Comparison of ENCODE assay signal across 12 cellular contexts in the genomic region with DNA sequence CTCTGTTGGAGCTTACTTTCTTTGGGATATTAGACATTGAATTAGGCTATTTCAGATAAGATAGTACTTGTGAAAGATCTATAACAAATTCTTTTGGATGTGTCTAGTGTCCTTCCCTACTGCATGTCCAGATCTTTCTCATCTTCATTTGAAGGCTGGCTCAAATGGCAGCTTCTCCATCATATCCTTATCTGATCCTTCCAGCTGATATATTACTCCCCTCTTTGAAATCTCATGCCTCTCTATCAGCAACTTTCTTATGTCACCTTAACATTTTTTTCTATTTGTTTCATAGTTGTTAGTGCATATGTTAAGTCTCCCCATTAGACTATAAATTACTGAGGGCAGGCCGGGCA. TPM values are rescaled to one million over a fixed set of nuclear protein-coding genes. Genes with fewer than 3 reads are reported as not detected.
DNase-seq lines count a peak whose midpoint lies in the region; ATAC-seq, FAIRE-seq and TF ChIP-seq lines count a peak whose summit lies in the region.
"Had no signal": no experiment of that assay in that cellular context is flagged by ENCODE, and none has a peak within 500 bp of the region (broad histone marks: within the 10 kb centered on the region; RNA-seq: fewer than 3 reads in every experiment).

No MANE protein-coding gene starts in this region.

- FAIRE-seq in GM12878 (lab: Jason Lieb, UNC) = no peak

- no TSS peak for BruUV-seq in GM12878 (replicated peaks; lab: Mats Ljungman, UMichigan)

- no peak for ATAC-seq in GM12878
- no peak for ATAC-seq in GM21723 (IDR thresholded peaks at IDR 0.05; ENCODE audit: unreplicated experiment)

- TF ChIP-seq POLR2A in GM12878 (IDR thresholded peaks at IDR 0.05; ENCODE audit: low read depth, low read length) (no peak), prostate gland (IDR thresholded peaks at IDR 0.05) (no peak)

- intact Hi-C loops in CD4-positive, alpha-beta memory T cell (cut with micrococcal nuclease) = no loop called here
- intact Hi-C loops in GM12878 (cut with micrococcal nuclease; ENCODE audit: unreplicated experiment) = no loop called here
- intact Hi-C loops in prostate gland (cut with DNase I) = no loop called here

- H2AFZ ChIP-seq in Karpas-422 (ENCODE audit: low read length) (no peak overlapping the region), GM12878 (ENCODE audit: control insufficient read depth, low read depth, low read length) (no peak overlapping the region)

- no peak for DNase-seq in CD4-positive, alpha-beta memory T cell
- no peak for DNase-seq in Karpas-422
- DNase-seq in GM12878 (ENCODE audit: low read depth, low spot score) = no peak
- no peak for DNase-seq in osteocyte (ENCODE audit: extremely low spot score, unreplicated experiment)
- DNase-seq in medulla oblongata (ENCODE audit: extremely low spot score) = no peak
- DNase-seq in prostate gland (ENCODE audit: low spot score) = no peak
- no peak for DNase-seq in NK-92 treated with Interleukin-12 subunit alpha and Interleukin-12 subunit beta, amount 100 ng/mL, for 24 hours (lab: John Stamatoyannopoulos, UW)
- DNase-seq: activated effector memory CD4-positive, alpha-beta T cell treated with Interleukin-2 at 50 U/mL for 16 hours; NCI-H1105 treated with DMSO at 0.1 percent for 48 hours; stimulated activated CD8-positive, alpha-beta memory T cell treated with anti-CD3 and anti-CD28 coated beads, Interleukin-4, amount 100 ng/mL, for 48 hours had no signal

- POLR2A ChIA-PET in CD4-positive, alpha-beta memory T cell (lab: Charles Lee; ENCODE audit: partially characterized antibody) = interaction anchor here (1.4 to 8.0 kb wide), 3 partner anchors 10 to 18 kb away, joined by 4 to 115 read pairs (median 16); a partner anchor contains a TSS
- POLR2A ChIA-PET in GM12878 (lab: Charles Lee) = interaction anchor here (0.5 to 2.3 kb wide), 5 partner anchors 8 to 607 kb away, joined by 3 to 10 read pairs (median 7); a partner anchor contains a TSS

- H3K4me3 ChIP-seq in CD4-positive, alpha-beta memory T cell (ENCODE audit: low read length in 2 of 2) = peak overlapping the region in 1 of 2 donors; percentile 32
- H3K4me3 ChIP-seq in Karpas-422 (ENCODE audit: low read length) (no peak overlapping the region), GM12878 (0 out of 2 replicates have a peak overlapping the region, but pooled peaks have one; percentile 26), prostate gland (no peak overlapping the region)
- H3K4me3 ChIP-seq: skin epidermis had no signal

- H3K4me2 ChIP-seq in Karpas-422 (ENCODE audit: low read depth, low read length, poor library complexity, severe bottlenecking) = no peak overlapping the region
- H3K4me2 ChIP-seq in GM12878 (ENCODE audit: control insufficient read depth, insufficient read depth) = peak overlapping the region; percentile 72

- whole genome bisulfite sequencing in GM12878 (ENCODE audit: insufficient coverage, insufficient replicate concordance, low lambda C conversion rate, missing lambda C conversion rate) = 100% methylated on average over 1 of the region's 1 CpG
- WGBS in prostate gland = 81% methylated on average over 1 of the region's 1 CpG

- no peaks in the 10 kb centered on the region for H3K9me2 ChIP-seq in Karpas-422 (replicated peaks; ENCODE audit: insufficient read depth, low read length)

- H3K27ac Mint-ChIP-seq in CD4-positive, alpha-beta memory T cell = peak overlapping the region; percentile 25 to 95 (median 88)
- H3K27ac Mint-ChIP-seq in osteocyte (ENCODE audit: unreplicated experiment) = peak overlapping the region; percentile 27

- RAD21 ChIA-PET in GM12878 (lab: Charles Lee; ENCODE audit: unreplicated experiment) = interaction anchor here (0.9 to 1.5 kb wide), 3 partner anchors 17 to 84 kb away, joined by 3 to 5 read pairs (median 4); a partner anchor contains a TSS

- CTCF ChIA-PET in CD4-positive, alpha-beta memory T cell (lab: Charles Lee; ENCODE audit: partially characterized antibody) = interaction anchor here (0.8 to 3.4 kb wide), 9 partner anchors 8 to 281 kb away, joined by 3 to 16 read pairs (median 4); no protein-coding TSS in a partner anchor
- CTCF ChIA-PET in GM12878 (lab: Yijun Ruan, JAX) = interaction anchor here (0.7 to 7.2 kb wide), 12 partner anchors 9 to 257 kb away, joined by 3 to 41 read pairs (median 4); a partner anchor contains a TSS

- TF ChIP-seq CTCF in GM12878 (IDR thresholded peaks at IDR 0.05 in 2 of 3, conservative IDR thresholded peaks at IDR 0.05 in 1 of 3; ENCODE audit: control insufficient read depth in 2 of 3, extremely low read depth in 1 of 3, insufficient read depth in 1 of 3, low read depth in 3 of 3, low read length in 3 of 3) (no peak), osteocyte (IDR thresholded peaks at IDR 0.05) (no peak), prostate gland (IDR thresholded peaks at IDR 0.05) (no peak)

- H3K27me3 Mint-ChIP-seq in CD4-positive, alpha-beta memory T cell = no peaks in the 10 kb centered on the region
- H3K27me3 Mint-ChIP-seq in osteocyte (ENCODE audit: unreplicated experiment) = no peaks in the 10 kb centered on the region

- H3K27me3 ChIP-seq in CD4-positive, alpha-beta memory T cell (ENCODE audit: insufficient read depth, low read length) = no peaks in the 10 kb centered on the region
- H3K27me3 ChIP-seq in Karpas-422 (ENCODE audit: low read length) (no peaks in the 10 kb centered on the region), GM12878 (replicated peaks in 1 of 2; ENCODE audit: control insufficient read depth in 2 of 2, insufficient read depth in 2 of 2, low read length in 1 of 2) (no peaks in the 10 kb centered on the region), prostate gland (replicated peaks; ENCODE audit: insufficient read depth) (no peaks in the 10 kb centered on the region)

- in situ Hi-C loops in GM12878 (cut with MboI) = no loop called here

- H3K4me1 ChIP-seq in CD4-positive, alpha-beta memory T cell (ENCODE audit: insufficient read depth, low read length) = peaks cover 91% of the 10 kb centered on the region
- H3K4me1 ChIP-seq in Karpas-422 (ENCODE audit: low read length) (peaks cover 59% of the 10 kb centered on the region), GM12878 (ENCODE audit: control insufficient read depth, insufficient read depth, low read length) (peaks cover 34% of the 10 kb centered on the region), prostate gland (replicated peaks) (no peaks in the 10 kb centered on the region)

- SMC1A ChIA-PET in GM12878 (lab: Charles Lee; ENCODE audit: uncharacterized antibody, unreplicated experiment) = interaction anchor here (0.8 to 3.8 kb wide), 9 partner anchors 8 to 874 kb away, joined by 3 to 16 read pairs (median 6); a partner anchor contains a TSS

- peaks cover 3% of the 10 kb centered on the region; the same call in 1 of the 2 replicates for H4K20me1 ChIP-seq in Karpas-422 (ENCODE audit: insufficient read depth, low read depth, low read length)
- H4K20me1 ChIP-seq in GM12878 (ENCODE audit: control insufficient read depth, insufficient read depth) = no peaks in the 10 kb centered on the region; the same call in 1 of the 2 replicates

- H3K9me3 ChIP-seq in CD4-positive, alpha-beta memory T cell (ENCODE audit: control insufficient read depth in 1 of 2, low read length in 2 of 2) = no peaks in the 10 kb centered on the region
- H3K9me3 ChIP-seq in Karpas-422 (ENCODE audit: low read length) (no peaks in the 10 kb centered on the region), GM12878 (replicated peaks; ENCODE audit: control insufficient read depth, insufficient read depth, low read length) (no peaks in the 10 kb centered on the region), prostate gland (no peaks in the 10 kb centered on the region)

- no peak for TF ChIP-seq EP300 in GM12878 (IDR thresholded peaks at IDR 0.05; ENCODE audit: borderline replicate concordance in 1 of 2, control insufficient read depth in 1 of 2, low read depth in 2 of 2, low read length in 2 of 2)

- H3K4me3 Mint-ChIP-seq in CD4-positive, alpha-beta memory T cell = peak overlapping the region in 7 of 8 donors; percentile 61 to 82 (median 79)
- no peak overlapping the region for H3K4me3 Mint-ChIP-seq in osteocyte (ENCODE audit: unreplicated experiment)

- H3K36me3 ChIP-seq in CD4-positive, alpha-beta memory T cell (ENCODE audit: insufficient read depth, low read length) = peaks cover 33% of the 10 kb centered on the region
- H3K36me3 ChIP-seq in Karpas-422 (ENCODE audit: insufficient read depth, low read length) (peaks cover 25% of the 10 kb centered on the region), GM12878 (ENCODE audit: control insufficient read depth in 2 of 2, insufficient read depth in 2 of 2, low read length in 1 of 2) (peaks cover 5 to 16% of the 10 kb centered on the region in 2 experiments), prostate gland (no peaks in the 10 kb centered on the region)

- H3K4me1 Mint-ChIP-seq in CD4-positive, alpha-beta memory T cell = peaks cover 75 to 93% (median 84%) of the 10 kb centered on the region in 4 donors
- peaks cover 16% of the 10 kb centered on the region for H3K4me1 Mint-ChIP-seq in osteocyte (ENCODE audit: unreplicated experiment)

- no peak overlapping the region for H3K9ac ChIP-seq in Karpas-422 (ENCODE audit: low read length)
- H3K9ac ChIP-seq in GM12878 (ENCODE audit: control insufficient read depth, insufficient read depth, low read length) = no peak overlapping the region

- no peak for TF ChIP-seq RAD21 in GM12878 (IDR thresholded peaks at IDR 0.05; ENCODE audit: insufficient read depth, low read depth, low read length)

- H3K79me2 ChIP-seq in Karpas-422 (ENCODE audit: low read length) (peaks cover 80% of the 10 kb centered on the region), GM12878 (ENCODE audit: control insufficient read depth, insufficient read depth, low read length) (peaks cover 74% of the 10 kb centered on the region)

- H3K36me3 Mint-ChIP-seq in CD4-positive, alpha-beta memory T cell = peaks cover 23 to 63% of the 10 kb centered on the region in 2 donors
- peaks cover 30% of the 10 kb centered on the region for H3K36me3 Mint-ChIP-seq in osteocyte (ENCODE audit: unreplicated experiment)

- peak overlapping the region; percentile 63 for H3K27ac ChIP-seq in CD4-positive, alpha-beta memory T cell (ENCODE audit: low read depth, low read length)
- H3K27ac ChIP-seq in Karpas-422 (ENCODE audit: low read length) (peak overlapping the region; percentile 98), GM12878 (ENCODE audit: control insufficient read depth, insufficient read depth) (peak overlapping the region; percentile 84), prostate gland (no peak overlapping the region)

- H3K9me3 Mint-ChIP-seq in CD4-positive, alpha-beta memory T cell = no peaks in the 10 kb centered on the region
- no peaks in the 10 kb centered on the region for H3K9me3 Mint-ChIP-seq in osteocyte (ENCODE audit: unreplicated experiment)

RNA-seq across cellular contexts. Expression of a gene that starts 17.5 kb away (rescaled TPM):
- 100 to 1,000 TPM; 285 to 305 TPM for total RNA-seq in CD4-positive, alpha-beta memory T cell
- polyA plus RNA-seq in CD4-positive, alpha-beta memory T cell = 100 to 1,000 TPM; 629 to 725 TPM
- 217 and 229 TPM in 2 replicates for total RNA-seq in Karpas-422 (2014; rRNA removed; shearing (Covaris generic); ENCODE audit: low replicate concordance)
- total RNA-seq in GM12878 (2013; cell fraction: nucleolus; rRNA removed) = 67.9 and 74.3 TPM in 2 replicates
- total RNA-seq in GM12878 (2014; rRNA removed) = 378 and 394 TPM in 2 replicates
- 405 and 421 TPM in 2 replicates for total RNA-seq in GM12878 (2014; rRNA removed; fragmentation: Illumina TruSeq; extraction: Trizol)
- 482 and 491 TPM in 2 replicates for total RNA-seq in GM12878 (2021)
- polyA plus RNA-seq in GM12878 (2011; ENCODE audit: low read depth) = 209 TPM
- 360 and 431 TPM in 2 replicates for polyA plus RNA-seq in GM12878 (2011; rRNA removed)
- 219 and 245 TPM in 2 replicates for polyA plus RNA-seq in GM12878 (2011; cell fraction: cytosol; rRNA removed)
- polyA plus RNA-seq in GM12878 (2011; cell fraction: nucleus; rRNA removed) = 178 and 179 TPM in 2 replicates
- polyA plus RNA-seq in GM12878 (2012) = 262 and 277 TPM in 2 replicates
- polyA plus RNA-seq in GM12878 (2014; fragmentation: Illumina TruSeq; extraction: Trizol) = 500 and 537 TPM in 2 replicates
- 100 to 1,000 TPM; 413 to 441 TPM for polyA plus RNA-seq in GM12878 (2014; fragmentation: Nextera tagmentation; extraction: Ambion mirVana)
- 367 and 393 TPM in 2 replicates for polyA plus RNA-seq in GM12878 (2014; rRNA removed)
- polyA plus RNA-seq in GM12878 (2016; fragmentation: Nextera tagmentation; extraction: Ambion mirVana) = 100 to 1,000 TPM; 475 to 481 TPM
- polyA minus RNA-seq in GM12878 (2011; rRNA and poly(A)+ RNA removed) = 238 and 242 TPM in 2 replicates
- polyA minus RNA-seq in GM12878 (2011; cell fraction: cytosol; rRNA and poly(A)+ RNA removed) = 82.6 and 88.4 TPM in 2 replicates
- polyA minus RNA-seq in GM12878 (2011; cell fraction: nucleus; rRNA and poly(A)+ RNA removed) = 51.4 and 68.3 TPM in 2 replicates
- 367 and 376 TPM in 2 replicates for total RNA-seq in osteocyte
- total RNA-seq in prostate gland = 100 to 1,000 TPM; 128 to 187 TPM

RNA-seq across cellular contexts. Expression of a gene that starts 39.0 kb away (rescaled TPM):
- 10 to 100 TPM; 56.7 to 64.8 TPM for total RNA-seq in CD4-positive, alpha-beta memory T cell
- 100 to 1,000 TPM; 175 to 292 TPM for polyA plus RNA-seq in CD4-positive, alpha-beta memory T cell
- 49.5 and 77.4 TPM in 2 replicates for total RNA-seq in Karpas-422 (2014; rRNA removed; shearing (Covaris generic); ENCODE audit: low replicate concordance)
- total RNA-seq in GM12878 (2013; cell fraction: nucleolus; rRNA removed) = 42.3 and 51.6 TPM in 2 replicates
- total RNA-seq in GM12878 (2014; rRNA removed) = 67.6 and 70.2 TPM in 2 replicates
- total RNA-seq in GM12878 (2014; rRNA removed; fragmentation: Illumina TruSeq; extraction: Trizol) = 92.1 and 95.8 TPM in 2 replicates
- 70.7 and 72.8 TPM in 2 replicates for total RNA-seq in GM12878 (2021)
- 38.5 TPM for polyA plus RNA-seq in GM12878 (2011; ENCODE audit: low read depth)
- 50.4 and 55.0 TPM in 2 replicates for polyA plus RNA-seq in GM12878 (2011; rRNA removed)
- 39.0 and 41.3 TPM in 2 replicates for polyA plus RNA-seq in GM12878 (2011; cell fraction: cytosol; rRNA removed)
- 13.9 and 18.3 TPM in 2 replicates for polyA plus RNA-seq in GM12878 (2011; cell fraction: nucleus; rRNA removed)
- polyA plus RNA-seq in GM12878 (2012) = 44.2 and 48.5 TPM in 2 replicates
- polyA plus RNA-seq in GM12878 (2014; fragmentation: Illumina TruSeq; extraction: Trizol) = 142 and 175 TPM in 2 replicates
- polyA plus RNA-seq in GM12878 (2014; fragmentation: Nextera tagmentation; extraction: Ambion mirVana) = 100 to 1,000 TPM; 111 to 147 TPM
- polyA plus RNA-seq in GM12878 (2014; rRNA removed) = 58.1 and 68.0 TPM in 2 replicates
- 100 to 1,000 TPM; 133 to 138 TPM for polyA plus RNA-seq in GM12878 (2016; fragmentation: Nextera tagmentation; extraction: Ambion mirVana)
- polyA minus RNA-seq in GM12878 (2011; rRNA and poly(A)+ RNA removed) = 39.4 and 40.4 TPM in 2 replicates
- 16.8 and 18.8 TPM in 2 replicates for polyA minus RNA-seq in GM12878 (2011; cell fraction: cytosol; rRNA and poly(A)+ RNA removed)
- 3.7 and 5.9 TPM in 2 replicates for polyA minus RNA-seq in GM12878 (2011; cell fraction: nucleus; rRNA and poly(A)+ RNA removed)
- 62.6 and 72.1 TPM in 2 replicates for total RNA-seq in osteocyte
- total RNA-seq in prostate gland = 100 to 1,000 TPM in 1 of 2 donors, 10 to 100 TPM in 1; 86.2 to 126 TPM

Comparison
In these comparisons a context has a peak if more than half of its experiments do, and no peak if none do; other contexts are left out.
1. H3K27ac ChIP-seq: peak in CD4-positive, alpha-beta memory T cell (single experiment), Karpas-422 (single experiment) and GM12878 (single experiment); none in prostate gland (0 of 2).